Comparison of ENCODE assay signal across 8 cellular contexts in the genomic region with DNA sequence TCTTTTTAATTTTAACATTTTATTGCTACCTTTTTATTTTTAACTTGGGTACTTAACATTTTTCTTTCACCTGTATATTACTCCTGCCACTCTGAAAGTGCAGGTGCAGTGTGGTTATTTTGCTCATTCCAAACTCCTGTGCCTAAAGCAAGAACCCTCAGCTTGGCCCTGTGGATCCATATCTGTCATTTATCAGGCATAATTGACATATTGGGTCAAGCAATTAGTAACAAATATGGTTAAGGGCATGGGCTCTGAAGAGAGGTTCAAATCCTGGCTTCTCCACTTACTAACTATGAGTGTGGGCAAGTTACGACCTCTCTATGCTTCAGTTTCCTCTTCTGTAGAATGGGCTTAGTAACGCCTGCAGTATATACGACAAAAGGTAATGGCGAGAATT.
"Had no signal": no experiment of that assay in that cellular context is flagged by ENCODE, and none has a peak within 500 bp of the region (broad histone marks: within the 10 kb centered on the region; RNA-seq: fewer than 3 reads in every experiment).

No MANE protein-coding gene starts in this region.

- H3K4me3 ChIP-seq: GM23248, GM23338, HAP-1 had no signal

- H3K27ac ChIP-seq: GM23248 had no signal

- DNase-seq: GM23248, GOT3, H7, H9, HCEC 1CT, HFFc6 had no signal

- H3K9me3 Mint-ChIP-seq: GM23338 had no signal

- H3K36me3 ChIP-seq: HAP-1 had no signal

- H3K27ac Mint-ChIP-seq: GM23338, H9, HFFc6 had no signal

- H3K4me3 Mint-ChIP-seq: GM23338, H9, HFFc6 had no signal

- H3K4me1 Mint-ChIP-seq: GM23338, H9 had no signal
